22 cellular contexts compared by ENCODE assay signal in the genomic region with DNA sequence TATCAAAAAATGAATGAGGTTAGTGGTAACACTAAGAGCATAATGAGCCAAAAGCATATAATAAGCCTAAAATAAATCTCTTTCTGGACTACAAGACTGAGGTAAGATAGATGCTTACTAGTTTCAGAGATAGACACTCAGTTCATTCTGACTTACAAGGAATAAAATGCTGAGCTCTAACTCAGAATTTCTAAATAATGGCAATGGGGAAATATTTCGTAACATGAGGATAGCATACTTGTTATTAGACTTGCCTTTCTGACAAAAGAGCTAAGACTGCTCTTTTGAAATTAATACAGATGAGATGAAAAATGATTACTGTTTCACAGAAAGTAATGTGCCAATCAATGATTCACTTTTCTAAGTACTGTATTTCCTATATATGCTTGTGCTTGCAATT.
"Had no signal": no experiment of that assay in that cellular context is flagged by ENCODE, and none has a peak within 500 bp of the region (broad histone marks: within the 10 kb centered on the region; RNA-seq: fewer than 3 reads in every experiment).

No MANE protein-coding gene starts in this region.

- H3K4me3 Mint-ChIP-seq: naive thymus-derived CD4-positive, alpha-beta T cell; stimulated activated memory B cell treated with anti-CD40 and anti-IgM and Interleukin-4, amounts not matched to agents 10 μg/mL and 1 μg/mL and 100 μg/mL, for 72 hours; stimulated activated naive CD8-positive, alpha-beta T cell treated with anti-CD3 and anti-CD28 coated beads, Interleukin-15, Interleukin-2, amounts not matched to agents 100 ng/mL and 50 ng/mL, for 24 hours had no signal

- H2AFZ ChIP-seq: hepatocyte had no signal

- H3K27me3 ChIP-seq: hepatocyte, neutrophil, right lobe of liver, spleen, tibial artery, upper lobe of left lung, uterus had no signal

- H3K9me3 ChIP-seq: neutrophil, psoas muscle, right lobe of liver, tibial artery, upper lobe of left lung, uterus had no signal

- H3K27ac ChIP-seq: dorsolateral prefrontal cortex, hepatocyte, neutrophil, psoas muscle, right lobe of liver, spleen, tibial artery, upper lobe of left lung, uterus had no signal

- DNase-seq: cortex of kidney; dorsolateral prefrontal cortex; effector CD8-positive, alpha-beta T cell; foreskin fibroblast; head of caudate nucleus; mammary epithelial cell; naive thymus-derived CD4-positive, alpha-beta T cell; psoas muscle; retina; right lobe of liver; spleen; stimulated activated CD4-positive, alpha-beta T cell treated with anti-CD3 and anti-CD28 coated beads, Interleukin-15, amount 100 ng/mL, for 24 hours; stimulated activated CD4-positive, alpha-beta T cell treated with anti-CD3 and anti-CD28 coated beads, Interleukin-1b, Interleukin-23, amount 100 ng/mL, for 48 hours; stimulated activated CD4-positive, alpha-beta T cell treated with anti-CD3 and anti-CD28 coated beads, Interleukin-4, amount 100 ng/mL, for 24 hours; tibial artery; upper lobe of left lung; uterus had no signal

- H3K27me3 Mint-ChIP-seq: naive thymus-derived CD4-positive, alpha-beta T cell; stimulated activated memory B cell treated with anti-CD40 and anti-IgM and Interleukin-4, amounts not matched to agents 10 μg/mL and 1 μg/mL and 100 μg/mL, for 72 hours; stimulated activated naive CD8-positive, alpha-beta T cell treated with anti-CD3 and anti-CD28 coated beads, Interleukin-15, Interleukin-2, amounts not matched to agents 100 ng/mL and 50 ng/mL, for 24 hours had no signal

- H3K4me1 ChIP-seq: psoas muscle, right lobe of liver, spleen, tibial artery, upper lobe of left lung, uterus had no signal

- H3K27ac Mint-ChIP-seq: naive thymus-derived CD4-positive, alpha-beta T cell; stimulated activated memory B cell treated with anti-CD40 and anti-IgM and Interleukin-4, amounts not matched to agents 10 μg/mL and 1 μg/mL and 100 μg/mL, for 72 hours; stimulated activated naive CD8-positive, alpha-beta T cell treated with anti-CD3 and anti-CD28 coated beads, Interleukin-15, Interleukin-2, amounts not matched to agents 100 ng/mL and 50 ng/mL, for 24 hours had no signal

- H3K36me3 Mint-ChIP-seq: naive thymus-derived CD4-positive, alpha-beta T cell; stimulated activated memory B cell treated with anti-CD40 and anti-IgM and Interleukin-4, amounts not matched to agents 10 μg/mL and 1 μg/mL and 100 μg/mL, for 72 hours had no signal

- ATAC-seq: left lobe of liver; naive thymus-derived CD4-positive, alpha-beta T cell; psoas muscle; right lobe of liver; stimulated activated memory B cell treated with anti-CD40 and anti-IgM and Interleukin-4, amounts not matched to agents 10 μg/mL and 1 μg/mL and 100 μg/mL, for 72 hours had no signal

- H3K4me2 ChIP-seq: hepatocyte had no signal

- H3K36me3 ChIP-seq: neutrophil, right lobe of liver, spleen, tibial artery, upper lobe of left lung, uterus had no signal

- H3K4me3 ChIP-seq: dorsolateral prefrontal cortex, hepatocyte, psoas muscle, right lobe of liver, spleen, tibial artery, upper lobe of left lung, uterus had no signal

- H3K4me1 Mint-ChIP-seq: naive thymus-derived CD4-positive, alpha-beta T cell; stimulated activated memory B cell treated with anti-CD40 and anti-IgM and Interleukin-4, amounts not matched to agents 10 μg/mL and 1 μg/mL and 100 μg/mL, for 72 hours had no signal
